ENCODE assay signal across 8 cellular contexts in the genomic region with DNA sequence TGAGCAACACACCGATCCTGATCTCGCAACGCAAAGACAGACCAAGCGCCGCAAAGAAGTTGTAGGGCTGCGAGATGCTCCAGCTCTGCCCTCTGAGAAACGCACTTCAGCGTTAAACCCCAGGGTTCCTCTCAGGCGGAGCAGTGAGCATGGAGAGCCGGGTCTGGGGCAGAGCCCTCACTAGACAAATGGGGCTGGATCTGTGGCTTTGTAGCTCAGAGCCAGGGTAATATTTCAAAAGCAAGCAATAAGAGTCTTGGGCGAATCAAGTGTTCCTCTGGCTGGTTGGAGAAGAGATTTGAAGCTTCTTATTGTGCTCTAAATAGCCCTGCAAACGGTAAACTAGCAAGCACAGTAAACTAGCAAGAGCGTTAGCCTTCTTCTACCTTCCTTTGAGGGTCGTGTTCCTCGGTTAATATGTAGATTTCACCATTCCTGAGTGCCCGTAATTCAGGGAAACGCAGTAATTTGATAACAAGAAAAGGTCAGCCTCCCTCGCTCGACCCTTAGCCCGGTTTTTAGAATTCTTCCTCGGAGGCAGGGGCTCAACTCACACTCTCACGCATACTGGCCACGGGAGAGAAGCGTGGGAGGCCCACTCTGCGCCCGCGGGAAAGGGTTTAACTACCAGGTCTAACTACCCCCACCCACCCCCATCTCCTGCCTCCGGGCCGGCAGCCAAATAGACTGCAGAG.
DNase-seq lines count a peak whose midpoint lies in the region; ATAC-seq and TF ChIP-seq lines count a peak whose summit lies in the region.
"Had no signal": no experiment of that assay in that cellular context is flagged by ENCODE, and none has a peak within 500 bp of the region (broad histone marks: within the 10 kb centered on the region; RNA-seq: fewer than 3 reads in every experiment).

No MANE protein-coding gene starts in this region.

- H3K4me1 Mint-ChIP-seq in nephron = peaks cover 32% of the 10 kb centered on the region

- H2AFZ ChIP-seq in MM.1S (ENCODE audit: low read length) = no peak overlapping the region

- TF ChIP-seq CTCF in NB4 (IDR thresholded peaks at IDR 0.05; ENCODE audit: low read depth, low read length) = no peak
- TF ChIP-seq CTCF in nephron (IDR thresholded peaks at IDR 0.05; ENCODE audit: unreplicated experiment in 3 of 3) = no peak
- no peak for TF ChIP-seq CTCF in MM.1S (IDR thresholded peaks at IDR 0.05; ENCODE audit: low read length)
- no peak for TF ChIP-seq CTCF in brain microvascular endothelial cell (IDR thresholded peaks at IDR 0.05; ENCODE audit: low read depth, low read length, missing control alignments)

- peak overlapping the region; percentile 82 to 83 (median 83) for H3K4me3 Mint-ChIP-seq in nephron

- H3K4me1 ChIP-seq in MM.1S (ENCODE audit: low read length) = no peaks in the 10 kb centered on the region; the same call in 1 of the 2 replicates

- no peaks in the 10 kb centered on the region for H3K9me3 Mint-ChIP-seq in nephron

- H3K9me2 ChIP-seq in MM.1S (replicated peaks; ENCODE audit: insufficient read depth, low read length) = no peaks in the 10 kb centered on the region

- no peaks in the 10 kb centered on the region for H4K20me1 ChIP-seq in MM.1S (ENCODE audit: insufficient read depth, low read length)

- H3K4me2 ChIP-seq in MM.1S (ENCODE audit: low read depth, low read length) = no peak overlapping the region

- no peak overlapping the region for H3K9ac ChIP-seq in MM.1S (ENCODE audit: low read length)

- H3K36me3 ChIP-seq in MM.1S (replicated peaks; ENCODE audit: insufficient read depth, low read length) (no peaks in the 10 kb centered on the region), brain microvascular endothelial cell (replicated peaks) (no peaks in the 10 kb centered on the region)
- H3K36me3 ChIP-seq: heart right ventricle had no signal

- H3K27me3 ChIP-seq in MM.1S (replicated peaks; ENCODE audit: insufficient read depth, low read length) = no peaks in the 10 kb centered on the region
- H3K27me3 ChIP-seq in brain microvascular endothelial cell (replicated peaks) = peaks cover 24% of the 10 kb centered on the region

- DNase-seq in NB4 (ENCODE audit: low read depth) = peak; percentile 32
- DNase-seq in ecto neural progenitor cell (ENCODE audit: low spot score) = peak; percentile 64
- DNase-seq in MM.1S = no peak
- DNase-seq in brain microvascular endothelial cell = no peak
- DNase-seq: heart right ventricle had no signal

- no peaks in the 10 kb centered on the region for H3K9me3 ChIP-seq in MM.1S (replicated peaks; ENCODE audit: insufficient read depth, low read length)
- H3K9me3 ChIP-seq: heart right ventricle had no signal

- in situ Hi-C loops in brain microvascular endothelial cell (cut with HindIII; ENCODE audit: low pct_ligation_motif_present, low sequenced_read_pairs) = loop anchor here (10.0 kb wide), 1 partner anchor 267 kb away; no protein-coding TSS in a partner anchor

- H3K4me3 ChIP-seq in NB4 (ENCODE audit: low read depth, low read length) (no peak overlapping the region), MM.1S (ENCODE audit: low read length) (no peak overlapping the region), brain microvascular endothelial cell (ENCODE audit: low read depth, low read length) (no peak overlapping the region)

- H3K27ac ChIP-seq in MM.1S (ENCODE audit: low read length) (no peak overlapping the region), brain microvascular endothelial cell (no peak overlapping the region)
- H3K27ac ChIP-seq: heart right ventricle had no signal

- H3K27me3 Mint-ChIP-seq in nephron (ENCODE audit: low read depth) = peaks cover 57% of the 10 kb centered on the region

- H3F3A ChIP-seq in MM.1S (ENCODE audit: insufficient read depth, low read length) = no peaks in the 10 kb centered on the region

- H3K79me2 ChIP-seq in MM.1S (ENCODE audit: low read length) = peaks cover 4% of the 10 kb centered on the region; the same call in 1 of the 2 replicates

- H3K36me3 Mint-ChIP-seq in nephron (ENCODE audit: low read depth) = no peaks in the 10 kb centered on the region

- ATAC-seq in GM21447 (IDR thresholded peaks at IDR 0.05; ENCODE audit: unreplicated experiment) (peak; percentile 46), GM21390 (IDR thresholded peaks at IDR 0.05; ENCODE audit: unreplicated experiment) (no peak)

- no peak for TF ChIP-seq POLR2A in NB4 (IDR thresholded peaks at IDR 0.05; ENCODE audit: extremely low read depth, insufficient read length)

- H3K27ac Mint-ChIP-seq in nephron = peak overlapping the region; percentile 88 to 95 (median 95)

Comparison
In these comparisons a context has a peak if more than half of its experiments do, and no peak if none do; other contexts are left out.
1. DNase-seq: peak in NB4 (single experiment) and ecto neural progenitor cell (single experiment); none in MM.1S (single experiment) and brain microvascular endothelial cell (single experiment).